In genomic region chr10:71716406-71716805, GRCh38 we compare ENCODE assay signal across 18 cellular contexts. TPM values are rescaled to one million over a fixed set of nuclear protein-coding genes. Genes with fewer than 3 reads are reported as not detected.
"Had no signal": no experiment of that assay in that cellular context is flagged by ENCODE, and none has a peak within 500 bp of the region (broad histone marks: within the 10 kb centered on the region; RNA-seq: fewer than 3 reads in every experiment).

No MANE protein-coding gene starts in this region.

- H3K27me3 ChIP-seq: adrenal gland, gastrocnemius medialis, right lobe of liver, spleen, suprapubic skin, upper lobe of left lung had no signal

- H3K9me3 ChIP-seq: adrenal gland, gastrocnemius medialis, right lobe of liver, spleen, suprapubic skin, upper lobe of left lung had no signal

- H3K27ac ChIP-seq: gastrocnemius medialis, right lobe of liver, suprapubic skin, WERI-Rb-1 had no signal

- ATAC-seq: gastrocnemius medialis, left ventricle myocardium superior, right lobe of liver had no signal

- H3K27ac Mint-ChIP-seq: progenitor cell of endocrine pancreas had no signal

- DNase-seq: activated CD4-positive, alpha-beta T cell treated with anti-CD3 and anti-CD28 coated beads for 48 hours; activated gamma-delta T cell treated with Interleukin-2 at 50 U/mL for 16 hours; adrenal gland; central memory CD4-positive, alpha-beta T cell; effector CD8-positive, alpha-beta T cell; gastrocnemius medialis; kidney; mesenchymal stem cell; right lobe of liver; spleen; stimulated activated CD4-positive, alpha-beta T cell treated with anti-CD3 and anti-CD28 coated beads, Interleukin-1b, Interleukin-23, amount 100 ng/mL, for 48 hours; stimulated activated naive CD4-positive, alpha-beta T cell; WERI-Rb-1 had no signal

- H3K4me3 ChIP-seq: adrenal gland, coronary artery, gastrocnemius medialis, right lobe of liver, suprapubic skin, upper lobe of left lung had no signal

- H3K36me3 ChIP-seq: adrenal gland, gastrocnemius medialis, right lobe of liver, spleen, suprapubic skin, upper lobe of left lung had no signal

RNA-seq across cellular contexts. Expression of gene C10orf105, which starts 3.2 kb away (rescaled TPM):
- total RNA-seq: gastrocnemius medialis, progenitor cell of endocrine pancreas had no signal
